22 cellular contexts compared by ENCODE assay signal in genomic region chr7:1643270-1644092, GRCh38. TPM values are rescaled to one million over a fixed set of nuclear protein-coding genes. Genes with fewer than 3 reads are reported as not detected.
"Had no signal": no experiment of that assay in that cellular context is flagged by ENCODE, and none has a peak within 500 bp of the region (broad histone marks: within the 10 kb centered on the region; RNA-seq: fewer than 3 reads in every experiment).

No MANE protein-coding gene starts in this region.

- FAIRE-seq: RCC 7860 had no signal

- H3K36me3 ChIP-seq: adrenal gland had no signal

- DNase-seq: activated CD4-positive, alpha-beta T cell treated with anti-CD3 and anti-CD28 coated beads, Interleukin-2, amount 10 ng/mL, durations not matched to agents 24 days and 14 days; activated CD4-positive, alpha-beta T cell treated with anti-CD3 and anti-CD28 coated beads, Interleukin-2, amount 50 U/mL, for 48 hours; activated CD4-positive, CD25-positive, alpha-beta regulatory T cell treated with anti-CD3 and anti-CD28 coated beads, Interleukin-2, amount 50 U/mL, for 72 hours; activated naive CD4-positive, alpha-beta T cell treated with anti-CD3 and anti-CD28 coated beads, Interleukin-2, amount 50 U/mL, for 16 hours; activated naive CD8-positive, alpha-beta T cell treated with anti-CD3 and anti-CD28 coated beads, Interleukin-2, amount 10 ng/mL, durations not matched to agents 7 days and 5 days; activated T-cell treated with anti-CD3 and anti-CD28 coated beads, Interleukin-2, amount 50 U/mL, for 48 hours; adrenal gland; anterior cingulate cortex; cerebellar nuclear complex; Karpas-422; MM.1S; NCI-H1105 treated with DMSO at 0.1 percent for 48 hours; NCI-H1436 treated with DMSO at 0.1 percent for 48 hours; NCI-H187; NCI-H2081; NCI-H510A treated with DMSO at 0.1 percent for 48 hours; NCI-H69; NK-92 treated with Interleukin-12 subunit alpha and Interleukin-12 subunit beta, amount 100 ng/mL, for 24 hours; SHP77 had no signal

- H3K4me3 Mint-ChIP-seq: activated CD4-positive, alpha-beta T cell treated with anti-CD3 and anti-CD28 coated beads, Interleukin-2, amount 10 ng/mL, durations not matched to agents 24 days and 14 days; activated naive CD8-positive, alpha-beta T cell treated with anti-CD3 and anti-CD28 coated beads, Interleukin-2, amount 10 ng/mL, durations not matched to agents 7 days and 5 days; T-helper 1 cell treated with Interleukin-12 subunit alpha and Interleukin-12 subunit beta and Interleukin-4 antibody, amounts not matched to agents 30 μg/mL and 1 μg/mL, for 36 hours had no signal

- H3K4me3 ChIP-seq: adrenal gland had no signal

- H3K9me3 ChIP-seq: adrenal gland had no signal

- H3K36me3 Mint-ChIP-seq: activated naive CD8-positive, alpha-beta T cell treated with anti-CD3 and anti-CD28 coated beads, Interleukin-2, amount 10 ng/mL, durations not matched to agents 7 days and 5 days had no signal

- H3K4me1 Mint-ChIP-seq: activated CD4-positive, alpha-beta T cell treated with anti-CD3 and anti-CD28 coated beads, Interleukin-2, amount 10 ng/mL, durations not matched to agents 24 days and 14 days; activated naive CD8-positive, alpha-beta T cell treated with anti-CD3 and anti-CD28 coated beads, Interleukin-2, amount 10 ng/mL, durations not matched to agents 7 days and 5 days had no signal

- H3K9me3 Mint-ChIP-seq: activated CD4-positive, alpha-beta T cell treated with anti-CD3 and anti-CD28 coated beads, Interleukin-2, amount 10 ng/mL, durations not matched to agents 24 days and 14 days; activated naive CD8-positive, alpha-beta T cell treated with anti-CD3 and anti-CD28 coated beads, Interleukin-2, amount 10 ng/mL, durations not matched to agents 7 days and 5 days; activated T-helper 2 cell treated with anti-CD3 and anti-CD28 coated beads, Interferon-gamma antibody, Interleukin-2, Interleukin-4, amounts not matched to agents 10 μg/mL and 5 μg/mL and 100 μg/mL, durations not matched to agents 14 hours and 24 hours and 36 hours; T-helper 1 cell treated with Interleukin-12 subunit alpha and Interleukin-12 subunit beta and Interleukin-4 antibody, amounts not matched to agents 30 μg/mL and 1 μg/mL, for 36 hours had no signal

- H3K27ac Mint-ChIP-seq: activated CD4-positive, alpha-beta T cell treated with anti-CD3 and anti-CD28 coated beads, Interleukin-2, amount 10 ng/mL, durations not matched to agents 24 days and 14 days; activated naive CD8-positive, alpha-beta T cell treated with anti-CD3 and anti-CD28 coated beads, Interleukin-2, amount 10 ng/mL, durations not matched to agents 7 days and 5 days; activated T-helper 2 cell treated with anti-CD3 and anti-CD28 coated beads, Interferon-gamma antibody, Interleukin-2, Interleukin-4, amounts not matched to agents 10 μg/mL and 5 μg/mL and 100 μg/mL, durations not matched to agents 14 hours and 24 hours and 36 hours; T-helper 1 cell treated with Interleukin-12 subunit alpha and Interleukin-12 subunit beta and Interleukin-4 antibody, amounts not matched to agents 30 μg/mL and 1 μg/mL, for 36 hours had no signal

- H3K27ac ChIP-seq: adrenal gland had no signal

RNA-seq across cellular contexts. Expression of gene ELFN1, which starts 26.6 kb away (rescaled TPM):
- total RNA-seq: activated CD4-positive, alpha-beta T cell treated with anti-CD3 and anti-CD28 coated beads, Interleukin-2, amount 10 ng/mL, durations not matched to agents 24 days and 14 days; activated naive CD8-positive, alpha-beta T cell treated with anti-CD3 and anti-CD28 coated beads, Interleukin-2, amount 10 ng/mL, durations not matched to agents 7 days and 5 days; activated T-helper 2 cell treated with anti-CD3 and anti-CD28 coated beads, Interferon-gamma antibody, Interleukin-2, Interleukin-4, amounts not matched to agents 10 μg/mL and 5 μg/mL and 100 μg/mL, durations not matched to agents 14 hours and 24 hours and 36 hours had no signal
